34 cellular contexts compared by ENCODE assay signal in genomic region chr12:22008196-22008595, GRCh38.
"Had no signal": no experiment of that assay in that cellular context is flagged by ENCODE, and none has a peak within 500 bp of the region (broad histone marks: within the 10 kb centered on the region; RNA-seq: fewer than 3 reads in every experiment).

No MANE protein-coding gene starts in this region.

- DNase-seq: Karpas-422, Kasumi-1, MG63, MM.1S, MV-4-11, NCI-H1048, NCI-H1092, NCI-H1092 treated with DMSO at 0.1 percent for 48 hours, NCI-H1105, NCI-H1105 treated with DMSO at 0.1 percent for 48 hours, NCI-H1417, NCI-H1417 treated with DMSO at 0.1 percent for 48 hours, NCI-H1436, NCI-H1436 treated with DMSO at 0.1 percent for 48 hours, NCI-H146, NCI-H1694, NCI-H1694 treated with DMSO at 0.1 percent for 48 hours, NCI-H187 treated with DMSO at 0.1 percent for 48 hours, NCI-H1930, NCI-H2029, NCI-H2029 treated with DMSO at 0.1 percent for 48 hours, NCI-H2081, NCI-H2081 treated with DMSO at 0.1 percent for 48 hours, NCI-H2107, NCI-H2171, NCI-H2171 treated with DMSO at 0.1 percent for 48 hours, NCI-H2227 treated with DMSO at 0.1 percent for 48 hours, NCI-H226, NCI-H345, NCI-H446, NCI-H446 treated with DMSO at 0.1 percent for 48 hours, NCI-H510A, NCI-H510A treated with DMSO at 0.1 percent for 48 hours, NCI-H524 had no signal
